ENCODE assay signal across 7 cellular contexts in the genomic region with DNA sequence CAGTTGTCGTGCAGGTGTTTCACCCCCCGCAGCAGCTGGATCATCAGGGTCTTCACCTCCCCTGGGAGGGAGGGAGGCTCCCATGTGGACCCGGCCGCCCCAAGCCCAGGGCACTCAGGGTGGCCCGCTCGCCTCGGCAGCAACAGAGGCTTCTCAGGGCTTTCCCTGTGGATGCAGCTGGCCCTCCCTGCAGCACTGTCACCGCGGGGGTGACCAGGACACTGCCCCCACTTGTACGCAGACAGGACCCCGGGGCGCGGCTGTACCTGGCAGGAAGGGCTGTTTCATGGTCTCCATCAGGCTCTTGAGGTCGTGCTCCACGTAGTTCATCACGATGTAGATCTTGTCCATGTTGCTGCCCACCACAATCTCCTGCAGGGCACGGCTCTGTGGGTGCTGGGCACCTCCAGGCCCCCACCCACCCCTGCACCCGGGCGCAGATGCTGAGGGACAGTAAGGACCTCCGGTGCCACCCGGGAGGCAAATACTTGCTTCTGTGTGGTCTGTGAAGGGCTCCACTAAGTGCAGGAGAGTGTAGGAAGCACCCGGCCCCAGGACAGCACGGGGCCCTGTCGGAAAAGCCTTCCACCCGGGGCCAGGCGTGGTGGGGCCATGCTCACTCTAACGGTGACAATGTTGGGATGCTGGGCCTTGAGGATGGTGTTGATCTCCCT. TPM values are rescaled to one million over a fixed set of nuclear protein-coding genes. Genes with fewer than 3 reads are reported as not detected.
DNase-seq lines count a peak whose midpoint lies in the region; ATAC-seq and TF ChIP-seq lines count a peak whose summit lies in the region.
"Not testable (repeated sequence)": the region's sequence is repeated elsewhere in the genome, so short reads cannot be mapped to it uniquely, and the experiment has no call there.

No MANE protein-coding gene starts in this region.

- not testable (repeated sequence) for H3K27ac Mint-ChIP-seq in activated CD4-positive, alpha-beta T cell treated with anti-CD3 and anti-CD28 coated beads, Interleukin-2, amount 10 ng/mL, durations not matched to agents 24 days and 14 days

- not testable (repeated sequence) for H3K4me1 Mint-ChIP-seq in activated CD4-positive, alpha-beta T cell treated with anti-CD3 and anti-CD28 coated beads, Interleukin-2, amount 10 ng/mL, durations not matched to agents 24 days and 14 days

- H3K9me3 ChIP-seq in mucosa of descending colon, testis: not testable (repeated sequence)

- TF ChIP-seq POLR2A in testis (IDR thresholded peaks at IDR 0.05) = not testable (repeated sequence)

- intact Hi-C loops in activated CD4-positive, alpha-beta T cell treated with anti-CD3 and anti-CD28 coated beads, Interleukin-2, amount 10 ng/mL, durations not matched to agents 24 days and 14 days (cut with micrococcal nuclease); mucosa of descending colon (cut with DNase I, micrococcal nuclease); sciatic nerve (cut with DNase I); testis (cut with DNase I; ENCODE audit: low total_unique reads): not testable (repeated sequence)

- H3K4me3 ChIP-seq in H7 (ENCODE audit: insufficient read depth, low read depth, low read length); mucosa of descending colon; testis: not testable (repeated sequence)

- WGBS in testis, 2 donors = 79 to 94% methylated on average over 11 to 22 of the region's 27 CpGs

- TF ChIP-seq CTCF in mucosa of descending colon (IDR thresholded peaks at IDR 0.05); testis (IDR thresholded peaks at IDR 0.05): not testable (repeated sequence)

- not testable (repeated sequence) for H3K27ac ChIP-seq in testis

- H3K36me3 ChIP-seq in H7 (replicated peaks; ENCODE audit: control insufficient read depth, insufficient read depth, low read length); mucosa of descending colon (ENCODE audit: low read depth); testis (ENCODE audit: low read depth, missing control alignments): not testable (repeated sequence)

- not testable (repeated sequence) for H3K4me3 Mint-ChIP-seq in activated CD4-positive, alpha-beta T cell treated with anti-CD3 and anti-CD28 coated beads, Interleukin-2, amount 10 ng/mL, durations not matched to agents 24 days and 14 days

- H3K9me3 Mint-ChIP-seq in activated CD4-positive, alpha-beta T cell treated with anti-CD3 and anti-CD28 coated beads, Interleukin-2, amount 10 ng/mL, durations not matched to agents 24 days and 14 days = not testable (repeated sequence)

- not testable (repeated sequence) for H3K27me3 Mint-ChIP-seq in activated CD4-positive, alpha-beta T cell treated with anti-CD3 and anti-CD28 coated beads, Interleukin-2, amount 10 ng/mL, durations not matched to agents 24 days and 14 days

- DNase-seq in H7 = peak; percentile 20
- peak; percentile 46 for DNase-seq in activated CD4-positive, alpha-beta T cell treated with anti-CD3 and anti-CD28 coated beads, Interleukin-2, amount 10 ng/mL, durations not matched to agents 24 days and 14 days
- peak; percentile 60 for DNase-seq in activated effector memory CD4-positive, alpha-beta T cell treated with anti-CD3 and anti-CD28 coated beads, Interleukin-2, amount 50 U/mL, for 16 hours
- peak; percentile 1 for DNase-seq in iPS-NIHi11 (ENCODE audit: low spot score)
- DNase-seq in mucosa of descending colon = peak in 2 of 3 donors; percentile 33 to 34
- peak; percentile 51 for DNase-seq in sciatic nerve (ENCODE audit: low spot score)
- DNase-seq in testis = peak; percentile 4

- ATAC-seq in mucosa of descending colon, sciatic nerve: not testable (repeated sequence)

- H3K27me3 ChIP-seq in H7 (ENCODE audit: control insufficient read depth, insufficient read depth, low read length); testis: not testable (repeated sequence)

- not testable (repeated sequence) for H3K4me1 ChIP-seq in mucosa of descending colon (ENCODE audit: low read depth); testis

- not testable (repeated sequence) for H3K36me3 Mint-ChIP-seq in activated CD4-positive, alpha-beta T cell treated with anti-CD3 and anti-CD28 coated beads, Interleukin-2, amount 10 ng/mL, durations not matched to agents 24 days and 14 days (ENCODE audit: low read depth)

RNA-seq across cellular contexts. Expression of a gene that starts 11.8 kb away (rescaled TPM):
- total RNA-seq in H7 (2014; rRNA removed; shearing (Covaris generic)) = 47.4 and 54.8 TPM in 2 replicates
- total RNA-seq in activated CD4-positive, alpha-beta T cell treated with anti-CD3 and anti-CD28 coated beads, Interleukin-2, amount 10 ng/mL, durations not matched to agents 24 days and 14 days = 40.3 and 41.5 TPM in 2 replicates
- 10 to 100 TPM; 32.4 to 75.2 (median 73.8) TPM for total RNA-seq in mucosa of descending colon
- 45.6 TPM for total RNA-seq in sciatic nerve
- total RNA-seq in testis = 10 to 100 TPM; 48.8 to 50.0 TPM
- 25.9 TPM for polyA plus RNA-seq in testis (ENCODE audit: insufficient read depth, low read depth, low replicate concordance)

RNA-seq across cellular contexts. Expression of a gene that starts 19.7 kb away (rescaled TPM):
- total RNA-seq in H7 (2014; rRNA removed; shearing (Covaris generic)) = 18.6 and 26.2 TPM in 2 replicates
- 68.3 and 70.4 TPM in 2 replicates for total RNA-seq in activated CD4-positive, alpha-beta T cell treated with anti-CD3 and anti-CD28 coated beads, Interleukin-2, amount 10 ng/mL, durations not matched to agents 24 days and 14 days
- total RNA-seq in mucosa of descending colon = 10 to 100 TPM; 67.1 to 91.0 (median 83.5) TPM
- 51.5 TPM for total RNA-seq in sciatic nerve
- total RNA-seq in testis = 100 to 1,000 TPM in 1 of 2 donors, 10 to 100 TPM in 1; 75.9 to 153 TPM
- 44.8 TPM for polyA plus RNA-seq in testis (ENCODE audit: insufficient read depth, low read depth, low replicate concordance)

RNA-seq across cellular contexts. Expression of a gene that starts 45.6 kb away (rescaled TPM):
- 12.0 and 16.8 TPM in 2 replicates for total RNA-seq in H7 (2014; rRNA removed; shearing (Covaris generic))
- 38.0 and 40.4 TPM in 2 replicates for total RNA-seq in activated CD4-positive, alpha-beta T cell treated with anti-CD3 and anti-CD28 coated beads, Interleukin-2, amount 10 ng/mL, durations not matched to agents 24 days and 14 days
- 10 to 100 TPM; 31.9 to 45.6 (median 36.8) TPM for total RNA-seq in mucosa of descending colon
- 27.9 TPM for total RNA-seq in sciatic nerve
- 10 to 100 TPM; 48.1 to 56.0 TPM for total RNA-seq in testis
- 57.7 TPM for polyA plus RNA-seq in testis (ENCODE audit: insufficient read depth, low read depth, low replicate concordance)

Comparison
In these comparisons a context has a peak if more than half of its experiments do, and no peak if none do; other contexts are left out.
1. DNase-seq: peak in every context shown above with its lines; median percentile 60 in activated effector memory CD4-positive, alpha-beta T cell treated with anti-CD3 and anti-CD28 coated beads, Interleukin-2, amount 50 U/mL, for 16 hours; 51 in sciatic nerve; 46 in activated CD4-positive, alpha-beta T cell treated with anti-CD3 and anti-CD28 coated beads, Interleukin-2, amount 10 ng/mL, durations not matched to agents 24 days and 14 days; 34 in mucosa of descending colon; 20 in H7; 4 in testis; 1 in iPS-NIHi11.